8 cellular contexts compared by ENCODE assay signal in the genomic region with DNA sequence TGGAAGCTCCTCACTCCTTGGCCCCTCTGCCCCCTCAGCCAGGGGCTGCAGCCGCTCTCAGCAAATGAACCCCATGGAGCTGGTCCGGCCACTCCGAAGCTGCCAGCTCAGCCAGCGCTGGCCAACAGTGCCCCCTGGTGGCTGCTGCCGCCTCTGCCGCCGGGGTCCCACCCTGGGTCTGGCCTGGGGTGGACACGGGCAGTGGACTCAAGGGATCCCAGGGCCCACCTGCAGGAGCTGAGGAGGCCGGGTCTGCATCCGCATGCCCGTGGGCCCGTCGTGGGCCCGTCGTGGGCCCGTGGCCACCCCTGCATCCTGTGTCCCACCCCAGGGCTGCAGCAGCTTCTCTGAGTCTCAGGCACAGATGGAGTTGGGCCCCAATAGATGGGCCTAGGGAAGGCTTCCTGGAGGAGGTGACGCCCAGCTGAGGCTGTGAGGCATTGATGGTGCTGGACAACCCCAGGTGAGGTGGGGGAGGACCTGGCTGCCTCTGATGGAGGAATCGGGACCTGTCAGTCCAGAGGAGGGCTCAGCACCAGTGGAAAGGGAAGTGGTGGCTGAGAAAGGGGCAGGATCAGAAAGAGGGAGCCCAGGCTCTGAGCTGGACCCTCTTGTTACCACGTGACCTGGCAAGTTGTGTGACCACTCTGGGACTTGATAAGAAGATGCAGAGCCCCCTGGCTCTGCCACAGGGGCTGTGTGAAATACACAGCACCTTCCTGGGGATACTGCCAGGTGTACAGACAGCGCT.
DNase-seq lines count a peak whose midpoint lies in the region; ATAC-seq and TF ChIP-seq lines count a peak whose summit lies in the region.

No MANE protein-coding gene starts in this region.

- no peak for ATAC-seq in HG02678 (IDR thresholded peaks at IDR 0.05; ENCODE audit: unreplicated experiment)

- peak; percentile 91 for TF ChIP-seq CTCF in VCaP (conservative IDR thresholded peaks at IDR 0.05)

- H3K27ac ChIP-seq in VCaP: no peak overlapping the region

- in situ Hi-C loops in Caki2 (cut with HindIII; ENCODE audit: low pct_unique_long_range_greater_than_20kb, low sequenced_read_pairs): no loop called here

- DNase-seq in Caki2 (ENCODE audit: low read depth): peak; percentile 54
- DNase-seq in HuH-7 (ENCODE audit: low spot score): peak; percentile 90
- DNase-seq in cerebellum (ENCODE audit: low spot score): peak; percentile 75
- DNase-seq in mesenteric fat pad (ENCODE audit: low spot score): peak; percentile 90
- peak; percentile 15 to 24 for DNase-seq in stimulated activated CD8-positive, alpha-beta memory T cell treated with anti-CD3 and anti-CD28 coated beads, Interleukin-2, amount 100 ng/mL, for 1 hour (ENCODE audit: low read depth in 2 of 2)
- DNase-seq in dedifferentiated amniotic fluid mesenchymal stem cell (ENCODE audit: extremely low spot score): no peak
